Comparison of ENCODE assay signal across 13 cellular contexts in genomic region chr17:27829888-27830287, GRCh38. TPM values are rescaled to one million over a fixed set of nuclear protein-coding genes. Genes with fewer than 3 reads are reported as not detected.
DNase-seq lines count a peak whose midpoint lies in the region; ATAC-seq and TF ChIP-seq lines count a peak whose summit lies in the region.
"Not testable (repeated sequence)": the region's sequence is repeated elsewhere in the genome, so short reads cannot be mapped to it uniquely, and the experiment has no call there.
"Had no signal": no experiment of that assay in that cellular context is flagged by ENCODE, and none has a peak within 500 bp of the region (broad histone marks: within the 10 kb centered on the region; RNA-seq: fewer than 3 reads in every experiment).

No MANE protein-coding gene starts in this region.

- H3K9me3 Mint-ChIP-seq in MCF 10A (ENCODE audit: unreplicated experiment), result not testable (repeated sequence)

- not testable (repeated sequence) for BruUV-seq in PC-9 (replicated peaks; lab: Mats Ljungman, UMichigan); MCF 10A (replicated peaks; lab: Mats Ljungman, UMichigan)

- H3K4me2 ChIP-seq in PC-9, result 0 out of 2 replicates have a peak overlapping the region, but pooled peaks have one; percentile 23
- H3K4me2 ChIP-seq in neuronal stem cell (ENCODE audit: insufficient read depth, low read length, poor library complexity, severe bottlenecking), result not testable (repeated sequence)

- H2BK12ac ChIP-seq in neuronal stem cell (ENCODE audit: low read length), result not testable (repeated sequence)

- not testable (repeated sequence) for H3F3A ChIP-seq in PC-9 (ENCODE audit: insufficient read depth, low read depth)

- not testable (repeated sequence) for H2AFZ ChIP-seq in PC-9; neuronal stem cell (ENCODE audit: low read length)

- not testable (repeated sequence) for H3K27me3 Mint-ChIP-seq in MCF 10A (ENCODE audit: insufficient read depth, unreplicated experiment)

- POLR2A ChIA-PET in PC-9 (lab: Charles Lee; ENCODE audit: unreplicated experiment); MCF 10A (lab: Yijun Ruan, JAX): not testable (repeated sequence)

- not testable (repeated sequence) for H3K4ac ChIP-seq in neuronal stem cell (ENCODE audit: low read length)

- H3K4me3 ChIP-seq in PC-9; left lung; neuronal stem cell (ENCODE audit: low read length in 2 of 2); upper lobe of right lung: not testable (repeated sequence)

- not testable (repeated sequence) for H3K27me3 ChIP-seq in PC-9 (ENCODE audit: insufficient read depth, low read depth); left lung; neuronal stem cell (ENCODE audit: control insufficient read depth in 3 of 3, insufficient read depth in 3 of 3, low read depth in 1 of 3, low read length in 3 of 3); upper lobe of right lung

- ATAC-seq in Right ventricle myocardium inferior (peak; percentile 57), left lung (peak; percentile 94), upper lobe of right lung (peak; percentile 92)

- not testable (repeated sequence) for H3K4me1 Mint-ChIP-seq in MCF 10A (ENCODE audit: insufficient read depth, unreplicated experiment)

- not testable (repeated sequence) for TF ChIP-seq CTCF in PC-9 (conservative IDR thresholded peaks at IDR 0.05); MCF 10A (IDR thresholded peaks at IDR 0.05; ENCODE audit: unreplicated experiment); left lung (IDR thresholded peaks at IDR 0.05); upper lobe of right lung (IDR thresholded peaks at IDR 0.05)

- CTCF ChIA-PET in PC-9 (lab: Charles Lee); MCF 10A (lab: Yijun Ruan, JAX): not testable (repeated sequence)

- not testable (repeated sequence) for H3K79me2 ChIP-seq in PC-9 (ENCODE audit: low read depth)

- not testable (repeated sequence) for H3K36me3 Mint-ChIP-seq in MCF 10A (ENCODE audit: insufficient read depth, unreplicated experiment)

- not testable (repeated sequence) for H4K91ac ChIP-seq in neuronal stem cell (ENCODE audit: low read depth, low read length, poor library complexity)

- H3K4me3 Mint-ChIP-seq in MCF 10A (ENCODE audit: unreplicated experiment), result not testable (repeated sequence)

- DNase-seq in DMS79 treated with DMSO at 0.1 percent for 48 hours (lab: John Stamatoyannopoulos, UW) (peak; percentile 6), NCI-H1417 (lab: John Stamatoyannopoulos, UW) (peak in 2 of 3 experiments; percentile 20 to 25), PC-9 (peak in 1 of 2 experiments; percentile 5), MCF 10A (ENCODE audit: unreplicated experiment) (peak; percentile 28)
- DNase-seq in Right ventricle myocardium inferior (ENCODE audit: missing footprints); left lung; neuronal stem cell (ENCODE audit: low spot score); upper lobe of right lung: not testable (repeated sequence)

- H3K9me2 ChIP-seq in PC-9 (ENCODE audit: insufficient read depth), result not testable (repeated sequence)

- not testable (repeated sequence) for H2BK120ac ChIP-seq in neuronal stem cell (ENCODE audit: low read depth, low read length)

- not testable (repeated sequence) for H3K27ac ChIP-seq in PC-9; left lung; neuronal stem cell (replicated peaks; ENCODE audit: low read length); upper lobe of right lung

- WGBS in neuronal stem cell (ENCODE audit: extremely low coverage in 2 of 2, insufficient read length in 2 of 2, insufficient replicate concordance in 1 of 2), 2 donors, result no CpG with 5 or more reads among the region's 1 CpG

- intact Hi-C loops in PC-9 (cut with micrococcal nuclease; ENCODE audit: unreplicated experiment); MCF 10A (cut with micrococcal nuclease); Right ventricle myocardium inferior (cut with DNase I); left lung (cut with DNase I); upper lobe of right lung (cut with DNase I): not testable (repeated sequence)

- H4K8ac ChIP-seq in neuronal stem cell (ENCODE audit: low read depth, low read length), result not testable (repeated sequence)

- H3K9ac ChIP-seq in neuronal stem cell (ENCODE audit: low read depth, low read length, poor library complexity), result not testable (repeated sequence)

- not testable (repeated sequence) for H3K36me3 ChIP-seq in PC-9 (ENCODE audit: low read depth); left lung; neuronal stem cell (replicated peaks in 1 of 2; ENCODE audit: control insufficient read depth in 2 of 2, insufficient read depth in 2 of 2, low read length in 2 of 2); upper lobe of right lung

- peak overlapping the region; percentile 59 for H3K18ac ChIP-seq in neuronal stem cell (ENCODE audit: low read length)

- H3K27ac Mint-ChIP-seq in MCF 10A (ENCODE audit: low read depth, unreplicated experiment), result not testable (repeated sequence)

- H2BK15ac ChIP-seq in neuronal stem cell (ENCODE audit: low read length), result not testable (repeated sequence)

- H3K23ac ChIP-seq in neuronal stem cell (ENCODE audit: low read depth, low read length, poor library complexity), result not testable (repeated sequence)

- not testable (repeated sequence) for H4K20me1 ChIP-seq in PC-9 (ENCODE audit: insufficient read depth)

- H2BK5ac ChIP-seq in neuronal stem cell (ENCODE audit: low read length), result not testable (repeated sequence)

- H3K9me3 ChIP-seq in PC-9 (ENCODE audit: insufficient read depth, low read depth); left lung; neuronal stem cell (replicated peaks in 1 of 2; ENCODE audit: control insufficient read depth in 2 of 2, insufficient read depth in 1 of 2, low read depth in 1 of 2, low read length in 2 of 2); upper lobe of right lung: not testable (repeated sequence)

- H2AK5ac ChIP-seq in neuronal stem cell (ENCODE audit: low read depth, low read length), result not testable (repeated sequence)

- not testable (repeated sequence) for H3K4me1 ChIP-seq in PC-9 (replicated peaks; ENCODE audit: insufficient read depth); left lung; neuronal stem cell (ENCODE audit: control insufficient read depth in 2 of 2, insufficient read depth in 1 of 2, low read depth in 1 of 2, low read length in 2 of 2); upper lobe of right lung

- not testable (repeated sequence) for H3K14ac ChIP-seq in neuronal stem cell (ENCODE audit: low read length)

- H3K79me1 ChIP-seq in neuronal stem cell (ENCODE audit: low read depth, low read length), result not testable (repeated sequence)

RNA-seq across cellular contexts. Expression of gene NOS2, which starts 29.6 kb away (rescaled TPM):
- not detected in 2 replicates for total RNA-seq in PC-9 (2021)
- total RNA-seq in MCF 10A (2022), result not detected in 2 replicates
- 0.22 TPM for total RNA-seq in Right ventricle myocardium inferior
- total RNA-seq in left lung, result under 1 TPM; 0.34 to 0.70 TPM
- 2.5 TPM for polyA plus RNA-seq in neuronal stem cell (2013, experiment 1 of 2)
- 2.5 TPM for polyA plus RNA-seq in neuronal stem cell (2013, experiment 2 of 2)
- total RNA-seq in upper lobe of right lung, result 0.55 TPM
- total RNA-seq: A172, GM23248, HT-29, LHCN-M2 had no signal
- polyA plus RNA-seq: GM23248, IMR-90 had no signal
